ENCODE assay signal across 8 cellular contexts in genomic region chr15:74461847-74462511, GRCh38. TPM values are rescaled to one million over a fixed set of nuclear protein-coding genes. Genes with fewer than 3 reads are reported as not detected.
DNase-seq lines count a peak whose midpoint lies in the region; ATAC-seq and TF ChIP-seq lines count a peak whose summit lies in the region.

No MANE protein-coding gene starts in this region.

- H3K4me3 ChIP-seq in BLaER1 treated with 17β-estradiol and CSF1 and Interleukin-3, amounts not matched to agents 10 nM and 100 nM, result peak overlapping the region; percentile 78 to 98 (median 84)
- H3K4me3 ChIP-seq in brain microvascular endothelial cell (ENCODE audit: low read depth, low read length) (peak overlapping the region; percentile 72), muscle layer of colon (ENCODE audit: low read depth in 1 of 2, low read length in 2 of 2) (peak overlapping the region; percentile 86 to 87)

- no peaks in the 10 kb centered on the region for H3K27me3 ChIP-seq in BLaER1 treated with 17β-estradiol and CSF1 and Interleukin-3, amounts not matched to agents 10 nM and 100 nM
- no peaks in the 10 kb centered on the region for H3K27me3 ChIP-seq in brain microvascular endothelial cell (replicated peaks)
- no peaks in the 10 kb centered on the region for H3K27me3 ChIP-seq in muscle layer of colon (ENCODE audit: control insufficient read depth in 1 of 2, insufficient read depth in 2 of 2, low read length in 2 of 2)

- H3K36me3 ChIP-seq in BLaER1 treated with 17β-estradiol and CSF1 and Interleukin-3, amounts not matched to agents 10 nM and 100 nM, result peaks cover 4 to 38% (median 21%) of the 10 kb centered on the region in 11 experiments; a peak in 16 of 22 replicates
- H3K36me3 ChIP-seq in brain microvascular endothelial cell (replicated peaks) (no peaks in the 10 kb centered on the region), muscle layer of colon (ENCODE audit: insufficient read depth, low read length) (peaks cover under 1% of the 10 kb centered on the region)

- peaks cover 0 to 11% (median 0%) of the 10 kb centered on the region in 11 experiments; a peak in 6 of 22 replicates for H3K9me3 ChIP-seq in BLaER1 treated with 17β-estradiol and CSF1 and Interleukin-3, amounts not matched to agents 10 nM and 100 nM (replicated peaks in 1 of 11)
- no peaks in the 10 kb centered on the region for H3K9me3 ChIP-seq in muscle layer of colon (ENCODE audit: low read length)

- H3K9ac ChIP-seq in BLaER1 treated with 17β-estradiol and CSF1 and Interleukin-3, amounts not matched to agents 10 nM and 100 nM, result peak overlapping the region; percentile 81 to 93 (median 87)
- H3K9ac ChIP-seq in muscle layer of colon (ENCODE audit: low read length), result peak overlapping the region; percentile 79

- peak overlapping the region in 1 of 3 donors; percentile 84 for H3K27ac Mint-ChIP-seq in IgD-negative memory B cell

- in situ Hi-C loops in brain microvascular endothelial cell (cut with HindIII; ENCODE audit: low pct_ligation_motif_present, low sequenced_read_pairs), result no loop called here

- TF ChIP-seq CTCF in brain microvascular endothelial cell (IDR thresholded peaks at IDR 0.05; ENCODE audit: low read depth, low read length, missing control alignments), result no peak

- peaks cover 25 to 46% (median 35%) of the 10 kb centered on the region in 3 donors for H3K4me1 Mint-ChIP-seq in IgD-negative memory B cell

- no peak for DNase-seq in brain microvascular endothelial cell
- no peak for DNase-seq in SIG-M5 treated with dmso at 0.1 percent for 504 hours (lab: John Stamatoyannopoulos, UW; ENCODE audit: unreplicated experiment)
- DNase-seq in cortex of kidney (lab: John Stamatoyannopoulos, UW), result no peak

- peaks cover 32 to 47% (median 40%) of the 10 kb centered on the region in 10 experiments for H3K4me1 ChIP-seq in BLaER1 treated with 17β-estradiol and CSF1 and Interleukin-3, amounts not matched to agents 10 nM and 100 nM
- peaks cover 16% of the 10 kb centered on the region for H3K4me1 ChIP-seq in muscle layer of colon (ENCODE audit: insufficient read depth, low read length)

- peak overlapping the region; percentile 80 to 96 (median 89) for H3K4me2 ChIP-seq in BLaER1 treated with 17β-estradiol and CSF1 and Interleukin-3, amounts not matched to agents 10 nM and 100 nM

- H3K9me3 Mint-ChIP-seq in IgD-negative memory B cell, result no peaks in the 10 kb centered on the region

- peak overlapping the region; percentile 91 to 95 (median 94) for H3K4me3 Mint-ChIP-seq in IgD-negative memory B cell

- ATAC-seq in GM21515 (IDR thresholded peaks at IDR 0.05; ENCODE audit: unreplicated experiment) (no peak), HG03039 (IDR thresholded peaks at IDR 0.05; ENCODE audit: unreplicated experiment) (no peak)

- H3K27me3 Mint-ChIP-seq in IgD-negative memory B cell, result peaks cover 7% of the 10 kb centered on the region

- H4K20me1 ChIP-seq in BLaER1 treated with 17β-estradiol and CSF1 and Interleukin-3, amounts not matched to agents 10 nM and 100 nM, result no peaks in the 10 kb centered on the region

- H3K36me3 Mint-ChIP-seq in IgD-negative memory B cell, result peaks cover 5% of the 10 kb centered on the region

- peak overlapping the region; percentile 45 to 96 (median 87); a peak in 17 of 22 replicates for H3K27ac ChIP-seq in BLaER1 treated with 17β-estradiol and CSF1 and Interleukin-3, amounts not matched to agents 10 nM and 100 nM
- H3K27ac ChIP-seq in brain microvascular endothelial cell, result no peak overlapping the region
- peak overlapping the region; percentile 65 for H3K27ac ChIP-seq in muscle layer of colon (ENCODE audit: low read depth, low read length)

RNA-seq across cellular contexts. Expression of gene UBL7, which starts 1.0 kb away (rescaled TPM):
- 123 TPM for polyA plus RNA-seq in IgD-negative memory B cell

RNA-seq across cellular contexts. Expression of gene SEMA7A, which starts 28.2 kb away (rescaled TPM):
- 5.0 TPM for polyA plus RNA-seq in IgD-negative memory B cell
